ENCODE assay signal across 23 cellular contexts in the genomic region with DNA sequence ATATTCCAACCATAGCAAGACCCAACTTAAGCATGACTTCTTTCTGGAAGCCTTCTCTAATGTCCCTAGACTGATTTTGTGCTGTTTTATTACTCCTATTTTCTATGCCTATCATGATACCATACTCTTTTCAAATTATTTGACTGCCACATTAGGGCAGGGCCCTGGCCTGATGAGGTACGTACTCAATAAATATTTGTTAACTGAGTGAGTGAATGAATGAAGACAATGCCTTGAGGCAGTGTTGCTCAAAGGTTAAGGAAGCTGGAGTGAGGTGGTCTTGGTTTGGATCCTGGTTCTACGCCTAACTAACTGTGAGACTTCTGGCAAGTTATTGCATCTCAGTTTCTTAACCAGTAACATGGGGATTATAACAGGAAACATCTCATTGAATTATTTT.
"Had no signal": no experiment of that assay in that cellular context is flagged by ENCODE, and none has a peak within 500 bp of the region (broad histone marks: within the 10 kb centered on the region; RNA-seq: fewer than 3 reads in every experiment).

No MANE protein-coding gene starts in this region.

- H3K36me3 ChIP-seq: adrenal gland, SJCRH30 had no signal

- H3K9me3 ChIP-seq: adrenal gland, body of pancreas had no signal

- DNase-seq: activated CD4-positive, alpha-beta T cell treated with anti-CD3 and anti-CD28 coated beads, Interleukin-2, amount 10 ng/mL, durations not matched to agents 24 days and 14 days; activated CD4-positive, alpha-beta T cell treated with anti-CD3 and anti-CD28 coated beads, Interleukin-2, amount 50 U/mL, for 4 hours; activated CD8-positive, alpha-beta T cell treated with anti-CD3 and anti-CD28 coated beads for 36 hours; activated effector memory CD4-positive, alpha-beta T cell treated with anti-CD3 and anti-CD28 coated beads, Interleukin-2, amount 50 U/mL, for 16 hours; activated naive CD4-positive, alpha-beta T cell; activated naive CD8-positive, alpha-beta T cell treated with anti-CD3 and anti-CD28 coated beads, Interleukin-2, amount 10 ng/mL, durations not matched to agents 7 days and 5 days; activated T-cell treated with anti-CD3 and anti-CD28 coated beads, Interleukin-2, amount 50 U/mL, for 1 hour; activated T-cell treated with anti-CD3 and anti-CD28 coated beads, Interleukin-2, amount 50 U/mL, for 72 hours; adrenal gland; body of pancreas; central memory CD4-positive, alpha-beta T cell; NCI-H1105; NCI-H1417 treated with DMSO at 0.1 percent for 48 hours; NCI-H187 treated with DMSO at 0.1 percent for 48 hours; NCI-H2081 treated with DMSO at 0.1 percent for 48 hours; NCI-H226; NCI-H446 treated with DMSO at 0.1 percent for 48 hours; NCI-H524 treated with DMSO at 0.1 percent for 48 hours; Right ventricle myocardium superior; SJCRH30 had no signal

- ATAC-seq: activated CD8-positive, alpha-beta T cell treated with anti-CD3 and anti-CD28 coated beads for 36 hours; activated T-cell treated with anti-CD3 and anti-CD28 coated beads, Interleukin-2, amount 50 U/mL, for 72 hours; activated T-helper 17 cell treated with anti-CD3 and anti-CD28 coated beads, Interleukin-2, amount 50 U/mL, for 72 hours; body of pancreas; K562 had no signal

- H3K27ac ChIP-seq: adrenal gland, body of pancreas, SJCRH30, SK-N-MC had no signal

- H3K4me1 ChIP-seq: body of pancreas had no signal

- H3K4me3 ChIP-seq: adrenal gland, body of pancreas, K562, SJCRH30, SK-N-MC had no signal

- H3K27me3 ChIP-seq: adrenal gland, body of pancreas, SJCRH30 had no signal
